ENCODE assay signal across 13 cellular contexts in the genomic region with DNA sequence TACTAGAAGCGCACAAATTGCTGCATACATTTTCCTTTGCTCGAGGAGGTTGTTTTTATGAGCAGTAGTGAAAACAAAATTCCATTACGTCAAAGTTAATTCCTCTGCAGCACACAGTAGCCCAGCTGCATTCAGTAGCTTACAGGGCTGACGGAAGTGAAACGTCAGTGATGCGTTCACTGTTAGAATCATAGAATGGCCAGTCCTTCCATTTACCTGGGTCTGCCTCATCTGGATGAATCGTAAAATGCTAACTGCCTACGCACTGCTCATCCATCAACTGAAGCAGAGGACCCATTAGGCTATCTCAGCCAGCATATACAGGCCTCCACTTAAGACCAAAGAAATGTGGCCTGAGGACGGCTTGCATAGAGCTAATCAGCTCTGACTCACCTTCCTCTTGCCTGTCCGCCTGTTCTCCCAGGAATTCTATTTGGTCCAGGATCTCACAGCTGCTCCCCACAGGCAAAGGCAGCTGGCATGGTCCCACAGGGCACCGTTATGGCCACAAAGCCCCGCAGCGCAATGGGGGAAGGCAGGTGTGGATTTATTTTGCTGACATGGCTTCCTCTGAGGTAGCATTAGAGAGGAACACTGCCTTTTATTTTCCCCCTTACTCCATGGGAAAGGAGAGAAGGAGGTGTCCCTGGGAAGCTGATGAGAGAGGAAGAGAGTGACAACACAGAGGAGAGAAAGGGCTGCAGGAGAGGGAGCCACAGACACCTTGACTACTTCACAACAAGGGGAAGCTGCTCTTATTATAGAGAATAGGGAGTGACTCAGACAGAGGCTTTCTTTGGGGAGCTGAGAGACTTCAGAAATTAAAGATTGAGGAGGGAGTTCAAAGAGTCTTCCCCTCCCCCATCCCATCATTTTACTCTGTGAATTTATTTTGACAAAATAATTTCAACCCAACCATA.
DNase-seq lines count a peak whose midpoint lies in the region; ATAC-seq and TF ChIP-seq lines count a peak whose summit lies in the region.
"Had no signal": no experiment of that assay in that cellular context is flagged by ENCODE, and none has a peak within 500 bp of the region (broad histone marks: within the 10 kb centered on the region; RNA-seq: fewer than 3 reads in every experiment).

No MANE protein-coding gene starts in this region.

- dilution Hi-C loops in mammary epithelial cell (cut with HindIII; ENCODE audit: low sequenced_read_pairs): no loop called here

- H2AFZ ChIP-seq in mammary epithelial cell (ENCODE audit: low read depth, low read length): peak overlapping the region; percentile 30

- H3K27ac Mint-ChIP-seq in nephron progenitor cell: no peak overlapping the region

- no TSS peak for BruUV-seq in mammary epithelial cell (replicated peaks; lab: Mats Ljungman, UMichigan)

- H3K36me3 ChIP-seq in mammary epithelial cell (ENCODE audit: insufficient read depth, low read length): no peaks in the 10 kb centered on the region
- H3K36me3 ChIP-seq: ascending aorta, right atrium auricular region, suprapubic skin had no signal

- H3K4me1 Mint-ChIP-seq in nephron progenitor cell: peaks cover 10% of the 10 kb centered on the region

- H3K4me3 Mint-ChIP-seq in nephron progenitor cell: no peak overlapping the region

- H3K9me3 Mint-ChIP-seq in nephron progenitor cell: no peaks in the 10 kb centered on the region

- CTCF ChIA-PET in mammary epithelial cell (lab: Charles Lee; ENCODE audit: low non-redundant PET): no interaction called here

- no peak overlapping the region for H3K4me3 ChIP-seq in mammary epithelial cell (replicated peaks in 1 of 3; ENCODE audit: insufficient read depth in 1 of 3, low read depth in 2 of 3, low read length in 3 of 3)
- H3K4me3 ChIP-seq: ascending aorta, right atrium auricular region, suprapubic skin had no signal

- H3K4me1 ChIP-seq in mammary epithelial cell (ENCODE audit: insufficient read depth, low read length): peaks cover 30% of the 10 kb centered on the region
- H3K4me1 ChIP-seq: ascending aorta, right atrium auricular region, suprapubic skin had no signal

- in situ Hi-C loops in mammary epithelial cell (cut with MboI; ENCODE audit: low sequenced_read_pairs in 2 of 2): no loop called here

- no peak overlapping the region for H3K9ac ChIP-seq in mammary epithelial cell (ENCODE audit: insufficient read depth, low read length)

- H3K9me3 ChIP-seq in mammary epithelial cell (replicated peaks; ENCODE audit: insufficient read depth, low read length): no peaks in the 10 kb centered on the region
- H3K9me3 ChIP-seq: ascending aorta, right atrium auricular region, suprapubic skin had no signal

- H3K36me3 Mint-ChIP-seq in nephron progenitor cell (ENCODE audit: low read depth): no peaks in the 10 kb centered on the region

- TF ChIP-seq CTCF in mammary epithelial cell (conservative IDR thresholded peaks at IDR 0.05 in 1 of 2, IDR thresholded peaks at IDR 0.05 in 1 of 2; ENCODE audit: extremely low read depth in 1 of 2, insufficient read depth in 1 of 2, low read depth in 1 of 2, low read length in 2 of 2) (no peak), nephron progenitor cell (IDR thresholded peaks at IDR 0.05) (no peak)

- peak overlapping the region; percentile 25 for H3K4me2 ChIP-seq in mammary epithelial cell (ENCODE audit: insufficient read depth, low read depth, low read length)

- WGBS in mammary epithelial cell (ENCODE audit: low coverage, missing lambda C conversion rate): 69% methylated on average over 13 of the region's 13 CpGs

- H3K27ac ChIP-seq in mammary epithelial cell (ENCODE audit: insufficient read depth, low read depth, low read length): peak overlapping the region; percentile 67
- H3K27ac ChIP-seq: ascending aorta, right atrium auricular region, suprapubic skin had no signal

- H3K79me2 ChIP-seq in mammary epithelial cell (ENCODE audit: insufficient read depth, low read length): no peaks in the 10 kb centered on the region

- no peaks in the 10 kb centered on the region for H4K20me1 ChIP-seq in mammary epithelial cell (ENCODE audit: insufficient read depth, low read length)

- H3K27me3 Mint-ChIP-seq in nephron progenitor cell (ENCODE audit: low read depth, poor library complexity): peaks cover 3% of the 10 kb centered on the region

- no peaks in the 10 kb centered on the region for H3K27me3 ChIP-seq in mammary epithelial cell (ENCODE audit: insufficient read depth, low read length)
- H3K27me3 ChIP-seq: ascending aorta, right atrium auricular region, suprapubic skin had no signal

- peak; percentile 87 for DNase-seq in Daoy (ENCODE audit: low read depth)
- peak; percentile 93 for DNase-seq in M059J (ENCODE audit: low read depth)
- DNase-seq in mammary epithelial cell: peak; percentile 57
- peak; percentile 97 for DNase-seq in myocyte (ENCODE audit: low read depth)
- DNase-seq in activated CD4-positive, alpha-beta T cell treated with anti-CD3 and anti-CD28 coated beads for 1 hour: no peak
- DNase-seq in nephron progenitor cell: no peak
- DNase-seq in mucosa of gallbladder (ENCODE audit: low spot score): no peak
- DNase-seq: midbrain, NCI-H1092 treated with DMSO at 0.1 percent for 48 hours had no signal

- intact Hi-C loops in mammary epithelial cell (cut with micrococcal nuclease): no loop called here

- no peak for ATAC-seq in HG02678 (IDR thresholded peaks at IDR 0.05; ENCODE audit: unreplicated experiment)

Comparison
In these comparisons a context has a peak if more than half of its experiments do, and no peak if none do; other contexts are left out.
1. DNase-seq: peak in Daoy (single experiment), M059J (single experiment), mammary epithelial cell (single experiment) and myocyte (single experiment); none in activated CD4-positive, alpha-beta T cell treated with anti-CD3 and anti-CD28 coated beads for 1 hour (single experiment), nephron progenitor cell (single experiment) and mucosa of gallbladder (single experiment).